8 cellular contexts compared by ENCODE assay signal in genomic region chr6:116217069-116217468, GRCh38. TPM values are rescaled to one million over a fixed set of nuclear protein-coding genes. Genes with fewer than 3 reads are reported as not detected.
DNase-seq lines count a peak whose midpoint lies in the region; ATAC-seq and TF ChIP-seq lines count a peak whose summit lies in the region.

No MANE protein-coding gene starts in this region.

- no peaks in the 10 kb centered on the region for H3K4me1 Mint-ChIP-seq in activated CD8-positive, alpha-beta memory T cell treated with anti-CD3 and anti-CD28 coated beads, Interleukin-2, amount 10 ng/mL, durations not matched to agents 7 days and 5 days
- peaks cover 16% of the 10 kb centered on the region for H3K4me1 Mint-ChIP-seq in osteocyte (ENCODE audit: unreplicated experiment)

- CTCF ChIA-PET in activated CD8-positive, alpha-beta memory T cell treated with anti-CD3 and anti-CD28 coated beads, Interleukin-2, amount 10 ng/mL, durations not matched to agents 7 days and 5 days (lab: Charles Lee): interaction anchor here (1.0 to 3.1 kb wide), 5 partner anchors 9 to 344 kb away, joined by 4 to 15 read pairs (median 6); no protein-coding TSS in a partner anchor

- no peak overlapping the region for H3K4me3 Mint-ChIP-seq in activated CD8-positive, alpha-beta memory T cell treated with anti-CD3 and anti-CD28 coated beads, Interleukin-2, amount 10 ng/mL, durations not matched to agents 7 days and 5 days
- H3K4me3 Mint-ChIP-seq in osteocyte (ENCODE audit: unreplicated experiment): no peak overlapping the region

- DNase-seq in activated CD8-positive, alpha-beta memory T cell treated with anti-CD3 and anti-CD28 coated beads, Interleukin-2, amount 10 ng/mL, durations not matched to agents 7 days and 5 days: no peak
- no peak for DNase-seq in activated CD8-positive, alpha-beta memory T cell treated with anti-CD3 and anti-CD28 coated beads, Interleukin-2, amount 50 U/mL, for 48 hours
- DNase-seq in SKM-1 (lab: John Stamatoyannopoulos, UW; ENCODE audit: unreplicated experiment) (peak; percentile 52), fibroblast of peridontal ligament (ENCODE audit: extremely low read depth) (peak; percentile 74), osteocyte (ENCODE audit: extremely low spot score, unreplicated experiment) (no peak), posterior cingulate gyrus (no peak)
- no peak for DNase-seq in activated CD8-positive, alpha-beta memory T cell treated with anti-CD3 and anti-CD28 coated beads for 24 hours

- H3K27ac Mint-ChIP-seq in activated CD8-positive, alpha-beta memory T cell treated with anti-CD3 and anti-CD28 coated beads, Interleukin-2, amount 10 ng/mL, durations not matched to agents 7 days and 5 days: no peak overlapping the region
- no peak overlapping the region for H3K27ac Mint-ChIP-seq in osteocyte (ENCODE audit: unreplicated experiment)

- peak; percentile 64 for TF ChIP-seq CTCF in osteocyte (IDR thresholded peaks at IDR 0.05)

- ATAC-seq in activated CD8-positive, alpha-beta memory T cell treated with anti-CD3 and anti-CD28 coated beads, Interleukin-2, amount 10 ng/mL, durations not matched to agents 7 days and 5 days: peak; percentile 63
- ATAC-seq in HG03469 (IDR thresholded peaks at IDR 0.05; ENCODE audit: unreplicated experiment): peak; percentile 50

- H3K27me3 Mint-ChIP-seq in activated CD8-positive, alpha-beta memory T cell treated with anti-CD3 and anti-CD28 coated beads, Interleukin-2, amount 10 ng/mL, durations not matched to agents 7 days and 5 days: no peaks in the 10 kb centered on the region
- H3K27me3 Mint-ChIP-seq in osteocyte (ENCODE audit: unreplicated experiment): no peaks in the 10 kb centered on the region

- H3K9me3 Mint-ChIP-seq in activated CD8-positive, alpha-beta memory T cell treated with anti-CD3 and anti-CD28 coated beads, Interleukin-2, amount 10 ng/mL, durations not matched to agents 7 days and 5 days (ENCODE audit: low read depth): no peaks in the 10 kb centered on the region
- no peaks in the 10 kb centered on the region for H3K9me3 Mint-ChIP-seq in osteocyte (ENCODE audit: unreplicated experiment)

- no peaks in the 10 kb centered on the region for H3K36me3 Mint-ChIP-seq in activated CD8-positive, alpha-beta memory T cell treated with anti-CD3 and anti-CD28 coated beads, Interleukin-2, amount 10 ng/mL, durations not matched to agents 7 days and 5 days
- no peaks in the 10 kb centered on the region for H3K36me3 Mint-ChIP-seq in osteocyte (ENCODE audit: unreplicated experiment)

- intact Hi-C loops in posterior cingulate gyrus (cut with DNase I): loop anchor here (5.0 to 10.0 kb wide), 3 partner anchors 48 to 355 kb away; partner anchors contain the start of gene RWDD1

RNA-seq across cellular contexts. Expression of gene TSPYL4, which starts 36.8 kb away (rescaled TPM):
- total RNA-seq in activated CD8-positive, alpha-beta memory T cell treated with anti-CD3 and anti-CD28 coated beads, Interleukin-2, amount 10 ng/mL, durations not matched to agents 7 days and 5 days: 10 to 100 TPM; 15.1 to 17.3 TPM
- 29.6 and 32.6 TPM in 2 replicates for total RNA-seq in osteocyte

Comparison
In these comparisons a context has a peak if more than half of its experiments do, and no peak if none do; other contexts are left out.
1. DNase-seq: peak in SKM-1 (single experiment) and fibroblast of peridontal ligament (single experiment); none in activated CD8-positive, alpha-beta memory T cell treated with anti-CD3 and anti-CD28 coated beads, Interleukin-2, amount 10 ng/mL, durations not matched to agents 7 days and 5 days (single experiment), activated CD8-positive, alpha-beta memory T cell treated with anti-CD3 and anti-CD28 coated beads, Interleukin-2, amount 50 U/mL, for 48 hours (single experiment), osteocyte (single experiment), posterior cingulate gyrus (0 of 10) and activated CD8-positive, alpha-beta memory T cell treated with anti-CD3 and anti-CD28 coated beads for 24 hours (single experiment).